7 cellular contexts compared by ENCODE assay signal in the genomic region with DNA sequence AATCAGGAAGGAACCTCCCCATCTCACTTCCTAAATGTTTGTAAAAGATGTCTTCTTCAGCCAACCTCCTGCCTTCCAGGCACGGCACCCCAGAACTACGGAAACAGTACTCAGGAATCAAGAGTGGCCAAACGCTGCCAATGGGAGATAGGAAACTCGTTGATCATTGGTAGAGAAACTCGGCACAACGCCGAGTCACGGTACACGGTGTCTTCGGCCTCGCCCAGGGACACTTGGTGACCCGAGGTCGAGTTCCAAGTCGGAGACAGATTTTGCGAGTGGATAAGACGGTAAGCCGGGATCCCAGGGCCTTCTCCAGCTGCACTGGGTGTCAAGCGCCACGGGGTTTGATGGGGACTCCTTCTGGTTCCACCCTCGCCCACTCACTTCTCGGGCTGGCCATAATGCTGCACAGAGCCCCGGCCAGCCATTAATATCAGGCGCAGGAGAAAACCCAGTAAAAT. TPM values are rescaled to one million over a fixed set of nuclear protein-coding genes. Genes with fewer than 3 reads are reported as not detected.
A peak's percentile ranks its signal among the peaks of the same experiment; 100 is the strongest.
DNase-seq lines count a peak whose midpoint lies in the region; ATAC-seq, FAIRE-seq and TF ChIP-seq lines count a peak whose summit lies in the region.

No MANE protein-coding gene starts in this region.

- H3K9me3 Mint-ChIP-seq in stimulated activated naive B cell treated with anti-CD40 and anti-IgM and Interleukin-4, amounts not matched to agents 10 μg/mL and 1 μg/mL and 100 μg/mL, for 72 hours = no peaks in the 10 kb centered on the region

- H3K4me3 Mint-ChIP-seq in stimulated activated naive B cell treated with anti-CD40 and anti-IgM and Interleukin-4, amounts not matched to agents 10 μg/mL and 1 μg/mL and 100 μg/mL, for 72 hours = peak overlapping the region; percentile 94 to 97

- H3K36me3 Mint-ChIP-seq in stimulated activated naive B cell treated with anti-CD40 and anti-IgM and Interleukin-4, amounts not matched to agents 10 μg/mL and 1 μg/mL and 100 μg/mL, for 72 hours = peaks cover 0 to 1% of the 10 kb centered on the region in 2 donors

- DNase-seq in GM03348 (ENCODE audit: low spot score) (peak; percentile 54), HT1080 (ENCODE audit: low read depth) (peak; percentile 70), RWPE2 (ENCODE audit: low spot score) (peak; percentile 77), left colon (peak; percentile 79 to 85)
- DNase-seq in stimulated activated naive B cell treated with anti-CD40 and anti-IgM and Interleukin-4, amounts not matched to agents 10 μg/mL and 1 μg/mL and 100 μg/mL, for 72 hours = no peak

- ATAC-seq in GM21529 (IDR thresholded peaks at IDR 0.05; ENCODE audit: unreplicated experiment) (peak; percentile 30), RWPE2 (ENCODE audit: low read depth) (peak; percentile 65), left colon (peak; percentile 87)
- ATAC-seq in stimulated activated naive B cell treated with anti-CD40 and anti-IgM and Interleukin-4, amounts not matched to agents 10 μg/mL and 1 μg/mL and 100 μg/mL, for 72 hours (replicated peaks) = peak; percentile 38 to 41

- peaks cover 13 to 27% of the 10 kb centered on the region in 2 donors for H3K4me1 Mint-ChIP-seq in stimulated activated naive B cell treated with anti-CD40 and anti-IgM and Interleukin-4, amounts not matched to agents 10 μg/mL and 1 μg/mL and 100 μg/mL, for 72 hours

- H3K9me3 ChIP-seq in RWPE2 (ENCODE audit: severe bottlenecking) = no peaks in the 10 kb centered on the region

- peak overlapping the region; percentile 90 for H3K27ac Mint-ChIP-seq in stimulated activated naive B cell treated with anti-CD40 and anti-IgM and Interleukin-4, amounts not matched to agents 10 μg/mL and 1 μg/mL and 100 μg/mL, for 72 hours

- H3K36me3 ChIP-seq in RWPE2 (ENCODE audit: low read depth) = peaks cover 7% of the 10 kb centered on the region

- no peaks in the 10 kb centered on the region for H3K27me3 Mint-ChIP-seq in stimulated activated naive B cell treated with anti-CD40 and anti-IgM and Interleukin-4, amounts not matched to agents 10 μg/mL and 1 μg/mL and 100 μg/mL, for 72 hours

- intact Hi-C loops in left colon (cut with DNase I, micrococcal nuclease) = no loop called here

- peaks cover 20% of the 10 kb centered on the region for H3K4me1 ChIP-seq in RWPE2 (ENCODE audit: insufficient read depth, poor library complexity, severe bottlenecking)

- FAIRE-seq in colon (lab: Jason Lieb, UNC) = peak; percentile 31

- H3K27me3 ChIP-seq in RWPE2 (ENCODE audit: insufficient read depth, poor library complexity, severe bottlenecking) = no peaks in the 10 kb centered on the region

- no peak for TF ChIP-seq CTCF in RWPE2 (IDR thresholded peaks at IDR 0.05; ENCODE audit: poor library complexity, severe bottlenecking)

- H3K4me3 ChIP-seq in RWPE2 (ENCODE audit: severe bottlenecking) = peak overlapping the region; percentile 61

- H3K27ac ChIP-seq in RWPE2 (ENCODE audit: poor library complexity, severe bottlenecking) = peak overlapping the region; percentile 88

RNA-seq across cellular contexts. Expression of gene KIAA0825, which starts 0.3 kb away (rescaled TPM):
- total RNA-seq in HT1080 (2014; rRNA removed; shearing (Covaris generic)) = 0.17 and 0.56 TPM in 2 replicates
- polyA plus RNA-seq in HT1080 (2015; cell fraction: cytosol; rRNA removed) = 0.36 and 0.62 TPM in 2 replicates
- 0.51 and 0.85 TPM in 2 replicates for polyA plus RNA-seq in HT1080 (2015; cell fraction: nucleus; rRNA removed)
- total RNA-seq in left colon = 1 to 10 TPM; 1.8 to 2.4 TPM

RNA-seq across cellular contexts. Expression of gene SLF1, which starts 0.4 kb away (rescaled TPM):
- 16.0 and 20.7 TPM in 2 replicates for total RNA-seq in HT1080 (2014; rRNA removed; shearing (Covaris generic))
- 9.3 and 9.8 TPM in 2 replicates for polyA plus RNA-seq in HT1080 (2015; cell fraction: cytosol; rRNA removed)
- 29.8 and 30.4 TPM in 2 replicates for polyA plus RNA-seq in HT1080 (2015; cell fraction: nucleus; rRNA removed)
- total RNA-seq in left colon = 1 to 10 TPM; 4.2 to 5.1 TPM

Comparison
In these comparisons a context has a peak if more than half of its experiments do, and no peak if none do; other contexts are left out.
1. ATAC-seq: peak in every context shown above with its lines; median percentile 87 in left colon; 65 in RWPE2; 40 in stimulated activated naive B cell treated with anti-CD40 and anti-IgM and Interleukin-4, amounts not matched to agents 10 μg/mL and 1 μg/mL and 100 μg/mL, for 72 hours; 30 in GM21529.